ENCODE assay signal across 8 cellular contexts in the genomic region with DNA sequence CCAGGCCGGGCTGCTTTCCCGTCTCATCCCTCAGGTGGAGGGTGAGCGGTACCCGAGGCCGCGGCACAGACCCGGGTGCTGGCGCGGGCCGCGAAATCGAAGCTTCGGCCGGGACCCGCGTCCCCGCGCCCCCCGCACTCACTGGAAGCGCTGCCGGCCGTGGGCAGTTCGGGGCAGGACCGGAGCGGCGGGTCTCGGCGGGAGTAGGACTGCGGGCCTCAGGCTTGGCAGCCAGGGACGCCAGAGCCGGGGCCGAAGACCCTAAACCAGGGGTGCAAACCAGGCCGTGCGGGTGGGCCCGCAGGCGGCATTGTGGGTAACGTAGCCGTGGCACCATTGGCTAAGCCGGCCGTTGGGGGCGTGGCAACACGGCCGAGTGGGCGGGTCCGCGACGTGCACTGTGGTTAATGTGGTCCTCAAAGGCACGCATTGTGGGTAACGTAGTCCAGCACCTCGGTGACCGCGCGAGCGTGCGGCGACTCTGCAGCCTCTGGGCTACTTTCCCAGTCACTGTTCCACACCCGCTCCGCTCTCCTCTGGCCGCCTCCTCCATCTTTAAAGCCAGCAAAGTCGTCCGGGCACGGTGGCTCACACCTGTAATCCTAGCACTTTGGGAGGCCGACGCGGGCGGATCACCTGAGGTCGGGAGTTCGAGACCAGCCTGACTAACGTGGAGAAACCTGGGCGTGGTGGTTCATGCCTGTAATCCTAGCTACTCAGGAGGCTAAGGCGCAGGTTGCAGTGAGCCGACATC. TPM values are rescaled to one million over a fixed set of nuclear protein-coding genes. Genes with fewer than 3 reads are reported as not detected.
DNase-seq lines count a peak whose midpoint lies in the region; ATAC-seq lines count a peak whose summit lies in the region.

A gene (minus strand): TSS at position 288 of the 754 bp plus-strand sequence. CDS start 1,184 bp downstream, outside the sequence.

- DNase-seq in COLO829 (ENCODE audit: low spot score) = peak; percentile 98
- peak; percentile 97 for DNase-seq in HT-29 (ENCODE audit: low spot score)
- peak; percentile 80 for DNase-seq in NK-92 treated with Interleukin-12 subunit alpha and Interleukin-12 subunit beta, amount 100 ng/mL, for 24 hours (lab: John Stamatoyannopoulos, UW)
- DNase-seq in activated CD8-positive, alpha-beta memory T cell treated with anti-CD3 and anti-CD28 coated beads for 1 hour (ENCODE audit: extremely low read depth in 1 of 2, low read depth in 1 of 2) = peak; percentile 91 to 94
- peak; percentile 88 to 91 (median 91) for DNase-seq in effector memory CD4-positive, alpha-beta T cell
- DNase-seq in lung microvascular endothelial cell (ENCODE audit: low read depth in 2 of 2) = peak; percentile 96 to 98
- peak; percentile 95 to 99 (median 96) for DNase-seq in stimulated activated CD4-positive, alpha-beta T cell treated with anti-CD3 and anti-CD28 coated beads, TNF-alpha, amount 100 ng/mL, for 4 hours (ENCODE audit: low read depth in 3 of 3)

- H3K4me1 ChIP-seq in effector memory CD4-positive, alpha-beta T cell (ENCODE audit: control insufficient read depth, insufficient read depth, low read length, poor library complexity, severe bottlenecking) = peaks cover 11% of the 10 kb centered on the region

- no peaks in the 10 kb centered on the region for H3K27me3 ChIP-seq in effector memory CD4-positive, alpha-beta T cell (replicated peaks; ENCODE audit: control insufficient read depth, insufficient read depth, low read length, poor library complexity, severe bottlenecking)

- H3K36me3 ChIP-seq in effector memory CD4-positive, alpha-beta T cell (ENCODE audit: control insufficient read depth, insufficient read depth, low read length) = peaks cover 15% of the 10 kb centered on the region

- H3K9me3 ChIP-seq in effector memory CD4-positive, alpha-beta T cell (ENCODE audit: control insufficient read depth, low read length) = no peaks in the 10 kb centered on the region

- ATAC-seq in GM21360 (IDR thresholded peaks at IDR 0.05; ENCODE audit: unreplicated experiment) = peak; percentile 76

- peak within 1 kb of the TSS; percentile 71 for H3K27ac ChIP-seq in effector memory CD4-positive, alpha-beta T cell (ENCODE audit: insufficient read depth, low read length, poor library complexity, severe bottlenecking)

- peak within 1 kb of the TSS; percentile 85 for H3K4me3 ChIP-seq in effector memory CD4-positive, alpha-beta T cell (ENCODE audit: insufficient read depth, low read depth, low read length, poor library complexity, severe bottlenecking)

RNA-seq across cellular contexts. Expression of the gene that starts here (rescaled TPM):
- 17.7 and 30.4 TPM in 2 replicates for total RNA-seq in HT-29 (2014; rRNA removed; shearing (Covaris generic))
- total RNA-seq in lung microvascular endothelial cell = 3.7 and 6.2 TPM in 2 replicates

Comparison
In these comparisons a context has a peak if more than half of its experiments do, and no peak if none do; other contexts are left out.
1. Peak in every context shown above with its lines: DNase-seq, ATAC-seq, H3K4me3 ChIP-seq and H3K27ac ChIP-seq.